In genomic region chr17:56978441-56979090, GRCh38 we compare ENCODE assay signal across 8 cellular contexts. TPM values are rescaled to one million over a fixed set of nuclear protein-coding genes. Genes with fewer than 3 reads are reported as not detected.
DNase-seq lines count a peak whose midpoint lies in the region; ATAC-seq and TF ChIP-seq lines count a peak whose summit lies in the region.

No MANE protein-coding gene starts in this region.

- H3K27ac ChIP-seq in liver (ENCODE audit: low read depth in 1 of 2, low read length in 2 of 2) (peak overlapping the region; percentile 8 to 49), transverse colon (peak overlapping the region; percentile 70 to 77 (median 74))

- H3K36me3 ChIP-seq in liver (ENCODE audit: control insufficient read depth in 4 of 4, insufficient read depth in 3 of 4, low read depth in 1 of 4, low read length in 3 of 4) (no peaks in the 10 kb centered on the region), transverse colon (no peaks in the 10 kb centered on the region)

- peak; percentile 38 for ATAC-seq in GM21390 (IDR thresholded peaks at IDR 0.05; ENCODE audit: unreplicated experiment)

- H3K9me3 ChIP-seq in liver (ENCODE audit: control insufficient read depth in 4 of 4, low read length in 3 of 4) (no peaks in the 10 kb centered on the region), transverse colon (no peaks in the 10 kb centered on the region)

- no peak for TF ChIP-seq POLR2A in transverse colon (IDR thresholded peaks at IDR 0.05)

- TF ChIP-seq EP300 in transverse colon (IDR thresholded peaks at IDR 0.05; ENCODE audit: low read depth): no peak

- H3K4me1 ChIP-seq in liver (ENCODE audit: control insufficient read depth in 4 of 4, insufficient read depth in 4 of 4, low read length in 3 of 4): peaks cover 0 to 16% (median 11%) of the 10 kb centered on the region in 4 donors
- H3K4me1 ChIP-seq in transverse colon: peaks cover 0 to 22% (median 12%) of the 10 kb centered on the region in 4 donors

- DNase-seq in CD1c-positive myeloid dendritic cell (ENCODE audit: extremely low spot score) (peak; percentile 63), NOMO-1 (lab: John Stamatoyannopoulos, UW; ENCODE audit: unreplicated experiment in 2 of 2) (peak; percentile 32 to 39), cerebellar cortex (ENCODE audit: low spot score) (peak; percentile 47), transverse colon (no peak), posterior vena cava (ENCODE audit: low spot score) (no peak), 8988T (no peak)

- peak overlapping the region in 2 of 3 donors; percentile 69 to 73 for H3K4me3 ChIP-seq in liver (ENCODE audit: low read depth in 1 of 3, low read length in 3 of 3)
- peak overlapping the region; percentile 45 to 80 (median 47) for H3K4me3 ChIP-seq in transverse colon

- intact Hi-C loops in transverse colon (cut with DNase I; ENCODE audit: low total_unique reads) (no loop called here), posterior vena cava (cut with DNase I) (no loop called here)

- H3K27me3 ChIP-seq in liver (ENCODE audit: control insufficient read depth in 4 of 4, insufficient read depth in 4 of 4, low read length in 3 of 4): no peaks in the 10 kb centered on the region
- H3K27me3 ChIP-seq in transverse colon: no peaks in the 10 kb centered on the region

- TF ChIP-seq RAD21 in liver (IDR thresholded peaks at IDR 0.05): no peak

- H3K9ac ChIP-seq in liver (ENCODE audit: low read depth in 1 of 2, low read length in 2 of 2): peak overlapping the region; percentile 1 to 45

- 25% methylated on average over 11 of the region's 11 CpGs for WGBS in liver
- WGBS in transverse colon (ENCODE audit: low coverage in 1 of 2), 2 donors: 20 to 37% methylated on average over 4 to 11 of the region's 11 CpGs

- in situ Hi-C loops in transverse colon (cut with MboI; ENCODE audit: low pct_ligation_motif_present in 1 of 4, low pct_unique_long_range_greater_than_20kb in 1 of 4, low sequenced_read_pairs in 3 of 4): no loop called here

- TF ChIP-seq CTCF in liver (IDR thresholded peaks at IDR 0.05; ENCODE audit: low read depth, low read length, missing input control) (no peak), transverse colon (IDR thresholded peaks at IDR 0.05) (no peak)

TF ChIP-seq in liver, 16 proteins besides CTCF, POLR2A, EP300 and RAD21:
- TF ChIP-seq GABPA (IDR thresholded peaks at IDR 0.05 in 1 of 2, conservative IDR thresholded peaks at IDR 0.05 in 1 of 2) (no peak), TAF1 (conservative IDR thresholded peaks at IDR 0.05) (peak; percentile 2)

RNA-seq across cellular contexts. Expression of gene SCPEP1, which starts 0.6 kb away (rescaled TPM):
- total RNA-seq in liver (10 to 100 TPM; 15.7 to 29.3 TPM), transverse colon (10 to 100 TPM; 13.1 to 39.7 (median 20.3) TPM), posterior vena cava (10 to 100 TPM; 71.8 to 85.0 TPM)
- polyA plus RNA-seq in liver: 10 to 100 TPM; 27.4 to 29.1 TPM

RNA-seq across cellular contexts. Expression of gene COIL, which starts 17.7 kb away (rescaled TPM):
- total RNA-seq in liver: 1 to 10 TPM; 6.1 to 9.9 TPM
- polyA plus RNA-seq in liver: 1 to 10 TPM; 4.7 to 6.9 TPM
- 10 to 100 TPM in 2 of 4 donors, 1 to 10 TPM in 2; 1.5 to 12.2 (median 8.2) TPM for total RNA-seq in transverse colon
- 1 to 10 TPM; 9.4 to 9.5 TPM for total RNA-seq in posterior vena cava

Comparison
In these comparisons a context has a peak if more than half of its experiments do, and no peak if none do; other contexts are left out.
1. DNase-seq: peak in CD1c-positive myeloid dendritic cell (single experiment), NOMO-1 (2 of 2) and cerebellar cortex (single experiment); none in transverse colon (single experiment), posterior vena cava (single experiment) and 8988T (single experiment).